In genomic region chr13:30736461-30736860, GRCh38 we compare ENCODE assay signal across 16 cellular contexts. TPM values are rescaled to one million over a fixed set of nuclear protein-coding genes. Genes with fewer than 3 reads are reported as not detected.
DNase-seq lines count a peak whose midpoint lies in the region; ATAC-seq and FAIRE-seq lines count a peak whose summit lies in the region.
"Had no signal": no experiment of that assay in that cellular context is flagged by ENCODE, and none has a peak within 500 bp of the region (broad histone marks: within the 10 kb centered on the region; RNA-seq: fewer than 3 reads in every experiment).

No MANE protein-coding gene starts in this region.

- H3K27me3 Mint-ChIP-seq in CD4-positive, CD25-positive, alpha-beta regulatory T cell, result peaks cover 4% of the 10 kb centered on the region
- H3K27me3 Mint-ChIP-seq in activated CD8-positive, alpha-beta T cell treated with anti-CD3 and anti-CD28 coated beads, Interleukin-2, amount 10 ng/mL, durations not matched to agents 7 days and 5 days (ENCODE audit: low read depth), result no peaks in the 10 kb centered on the region
- no peaks in the 10 kb centered on the region for H3K27me3 Mint-ChIP-seq in naive B cell

- peak overlapping the region; percentile 93 for H3K4me3 ChIP-seq in CD4-positive, CD25-positive, alpha-beta regulatory T cell (ENCODE audit: low read depth, low read length)
- H3K4me3 ChIP-seq in aorta (ENCODE audit: low read length in 2 of 2), result no peak overlapping the region
- H3K4me3 ChIP-seq: SJSA1 had no signal

- WGBS in aorta, 2 donors, result 57 to 75% methylated on average over 1 of the region's 1 CpG

- no peak for DNase-seq in CD4-positive, CD25-positive, alpha-beta regulatory T cell
- DNase-seq in GM19239 (ENCODE audit: insufficient read length, low spot score) (no peak), naive B cell (no peak), aorta (no peak), kidney tubule cell (ENCODE audit: low spot score) (no peak), urothelium cell line (ENCODE audit: low spot score) (no peak), SIG-M5 (lab: John Stamatoyannopoulos, UW) (no peak)
- no peak for DNase-seq in activated CD8-positive, alpha-beta T cell treated with anti-CD3 and anti-CD28 coated beads, Interleukin-2, amount 10 ng/mL, durations not matched to agents 7 days and 5 days
- DNase-seq: activated naive CD4-positive, alpha-beta T cell treated with Interleukin-2 at 50 U/mL for 16 hours; Caco-2; foreskin fibroblast; NCI-H1694; NCI-H774; occipital lobe had no signal

- peak overlapping the region; percentile 84 for H3K27ac ChIP-seq in CD4-positive, CD25-positive, alpha-beta regulatory T cell (ENCODE audit: insufficient read depth, low read length, poor library complexity, severe bottlenecking)
- no peak overlapping the region for H3K27ac ChIP-seq in aorta (ENCODE audit: low read depth in 1 of 2, low read length in 2 of 2)
- H3K27ac ChIP-seq: SJSA1 had no signal

- POLR2A ChIA-PET in activated CD8-positive, alpha-beta T cell treated with anti-CD3 and anti-CD28 coated beads, Interleukin-2, amount 10 ng/mL, durations not matched to agents 7 days and 5 days (lab: Charles Lee), result interaction anchor here (1.0 to 1.4 kb wide), 3 partner anchors 45 to 119 kb away, joined by 4 to 6 read pairs (median 5); partner anchors contain the start of gene USPL1

- H3K27ac Mint-ChIP-seq in CD4-positive, CD25-positive, alpha-beta regulatory T cell, result peak overlapping the region; percentile 60 to 99 (median 87)
- peak overlapping the region; percentile 94 for H3K27ac Mint-ChIP-seq in activated CD8-positive, alpha-beta T cell treated with anti-CD3 and anti-CD28 coated beads, Interleukin-2, amount 10 ng/mL, durations not matched to agents 7 days and 5 days
- H3K27ac Mint-ChIP-seq in naive B cell, result peak overlapping the region in 5 of 6 donors; percentile 83 to 97 (median 91)

- H3K36me3 Mint-ChIP-seq in CD4-positive, CD25-positive, alpha-beta regulatory T cell, result no peaks in the 10 kb centered on the region
- H3K36me3 Mint-ChIP-seq in activated CD8-positive, alpha-beta T cell treated with anti-CD3 and anti-CD28 coated beads, Interleukin-2, amount 10 ng/mL, durations not matched to agents 7 days and 5 days (ENCODE audit: low read depth), result peaks cover 23% of the 10 kb centered on the region
- peaks cover 8 to 10% of the 10 kb centered on the region in 2 donors for H3K36me3 Mint-ChIP-seq in naive B cell

- H3K4me3 Mint-ChIP-seq in CD4-positive, CD25-positive, alpha-beta regulatory T cell, result peak overlapping the region; percentile 85 to 99 (median 97)
- peak overlapping the region; percentile 91 for H3K4me3 Mint-ChIP-seq in activated CD8-positive, alpha-beta T cell treated with anti-CD3 and anti-CD28 coated beads, Interleukin-2, amount 10 ng/mL, durations not matched to agents 7 days and 5 days
- H3K4me3 Mint-ChIP-seq in naive B cell, result peak overlapping the region; percentile 87 to 100 (median 96)

- intact Hi-C loops in aorta (cut with DNase I), result no loop called here

- ATAC-seq in CD4-positive, CD25-positive, alpha-beta regulatory T cell (ENCODE audit: low read depth in 2 of 2), result no peak
- ATAC-seq in activated CD8-positive, alpha-beta T cell treated with anti-CD3 and anti-CD28 coated beads, Interleukin-2, amount 10 ng/mL, durations not matched to agents 7 days and 5 days, result no peak
- ATAC-seq in naive B cell (ENCODE audit: low read depth in 2 of 2) (no peak), aorta (ENCODE audit: low FRiP score) (no peak)

- CTCF ChIA-PET in activated CD8-positive, alpha-beta T cell treated with anti-CD3 and anti-CD28 coated beads, Interleukin-2, amount 10 ng/mL, durations not matched to agents 7 days and 5 days (lab: Charles Lee), result interaction anchor here (0.8 to 1.8 kb wide), 7 partner anchors 10 to 66 kb away, joined by 3 to 5 read pairs (median 3); no protein-coding TSS in a partner anchor

- no peaks in the 10 kb centered on the region for H3K27me3 ChIP-seq in CD4-positive, CD25-positive, alpha-beta regulatory T cell (ENCODE audit: control insufficient read depth, insufficient read depth, low read length)
- H3K27me3 ChIP-seq in aorta (ENCODE audit: control insufficient read depth in 1 of 2, insufficient read depth in 2 of 2, low read length in 1 of 2), result no peaks in the 10 kb centered on the region
- H3K27me3 ChIP-seq: SJSA1 had no signal

- H3K4me1 ChIP-seq in CD4-positive, CD25-positive, alpha-beta regulatory T cell (ENCODE audit: control insufficient read depth, insufficient read depth, low read length, poor library complexity, severe bottlenecking), result peaks cover 64% of the 10 kb centered on the region
- H3K4me1 ChIP-seq in aorta (ENCODE audit: control insufficient read depth in 1 of 2, insufficient read depth in 2 of 2, low read length in 2 of 2), result no peaks in the 10 kb centered on the region

- peaks cover 9 to 68% (median 43%) of the 10 kb centered on the region in 4 donors for H3K4me1 Mint-ChIP-seq in CD4-positive, CD25-positive, alpha-beta regulatory T cell
- peaks cover 72% of the 10 kb centered on the region for H3K4me1 Mint-ChIP-seq in activated CD8-positive, alpha-beta T cell treated with anti-CD3 and anti-CD28 coated beads, Interleukin-2, amount 10 ng/mL, durations not matched to agents 7 days and 5 days (ENCODE audit: low read depth)
- H3K4me1 Mint-ChIP-seq in naive B cell, result peaks cover 67 to 73% (median 67%) of the 10 kb centered on the region in 3 donors

- H3K9me3 Mint-ChIP-seq in CD4-positive, CD25-positive, alpha-beta regulatory T cell, result peaks cover 0 to 1% (median 0%) of the 10 kb centered on the region in 7 donors
- no peaks in the 10 kb centered on the region for H3K9me3 Mint-ChIP-seq in activated CD8-positive, alpha-beta T cell treated with anti-CD3 and anti-CD28 coated beads, Interleukin-2, amount 10 ng/mL, durations not matched to agents 7 days and 5 days (ENCODE audit: insufficient read depth)
- H3K9me3 Mint-ChIP-seq in naive B cell, result no peaks in the 10 kb centered on the region

- no peaks in the 10 kb centered on the region for H3K9me3 ChIP-seq in CD4-positive, CD25-positive, alpha-beta regulatory T cell (ENCODE audit: control insufficient read depth in 2 of 2, low read length in 2 of 2)
- no peaks in the 10 kb centered on the region for H3K9me3 ChIP-seq in aorta (ENCODE audit: control insufficient read depth, low read length)
- H3K9me3 ChIP-seq: Caco-2, SJSA1 had no signal

- FAIRE-seq in GM19239 (lab: Jason Lieb, UNC), result peak; percentile 18
- FAIRE-seq in urothelium cell line (lab: Jason Lieb, UNC), result no peak
- FAIRE-seq: HTR-8/SVneo had no signal

- H3K36me3 ChIP-seq in CD4-positive, CD25-positive, alpha-beta regulatory T cell (ENCODE audit: control insufficient read depth, insufficient read depth, low read length), result no peaks in the 10 kb centered on the region
- no peaks in the 10 kb centered on the region for H3K36me3 ChIP-seq in aorta (ENCODE audit: control insufficient read depth in 1 of 2, insufficient read depth in 2 of 2, low read length in 1 of 2)
- H3K36me3 ChIP-seq: SJSA1 had no signal

RNA-seq across cellular contexts. Expression of gene ALOX5AP, which starts 1.1 kb away (rescaled TPM):
- 80.4 TPM for total RNA-seq in CD4-positive, CD25-positive, alpha-beta regulatory T cell
- polyA plus RNA-seq in CD4-positive, CD25-positive, alpha-beta regulatory T cell, result 100 to 1,000 TPM; 299 to 544 (median 380) TPM
- 10 to 100 TPM; 71.0 to 75.4 TPM for total RNA-seq in activated CD8-positive, alpha-beta T cell treated with anti-CD3 and anti-CD28 coated beads, Interleukin-2, amount 10 ng/mL, durations not matched to agents 7 days and 5 days
- polyA plus RNA-seq in naive B cell (ENCODE audit: low read depth in 6 of 6) (100 to 1,000 TPM; 312 to 603 (median 416) TPM), aorta (10 to 100 TPM in 1 of 2 donors, 1 to 10 TPM in 1; 7.1 to 35.4 TPM)
- total RNA-seq in aorta, result 10 to 100 TPM; 31.6 to 37.7 TPM
